ENCODE assay signal across 19 cellular contexts in the genomic region with DNA sequence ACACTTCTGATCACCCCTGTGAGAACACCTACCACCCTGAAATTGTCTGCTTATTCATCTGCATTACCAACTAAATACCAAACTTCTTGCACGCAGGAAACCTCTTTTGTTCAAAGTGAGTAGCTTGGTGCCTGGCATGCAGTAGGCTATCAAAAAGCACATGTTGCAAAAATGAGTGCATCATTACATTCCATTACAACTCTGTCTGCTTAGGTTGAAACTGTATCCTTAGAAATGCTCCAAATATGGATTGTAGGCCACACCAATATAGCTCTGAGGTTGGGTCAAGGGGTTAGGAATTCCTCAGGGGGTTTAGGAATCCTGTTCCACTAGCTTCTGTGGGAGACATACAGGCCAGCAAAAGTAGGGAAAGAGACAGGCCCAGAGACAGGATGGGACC.
DNase-seq lines count a peak whose midpoint lies in the region; ATAC-seq and TF ChIP-seq lines count a peak whose summit lies in the region.
"Had no signal": no experiment of that assay in that cellular context is flagged by ENCODE, and none has a peak within 500 bp of the region (broad histone marks: within the 10 kb centered on the region; RNA-seq: fewer than 3 reads in every experiment).

No MANE protein-coding gene starts in this region.

- 87% methylated on average over 1 of the region's 1 CpG for WGBS in esophagus muscularis mucosa
- 93% methylated on average over 1 of the region's 1 CpG for WGBS in right lobe of liver (ENCODE audit: insufficient coverage, low coverage, low lambda C conversion rate, missing lambda C conversion rate)

- TF ChIP-seq POLR2A in esophagus muscularis mucosa (IDR thresholded peaks at IDR 0.05; ENCODE audit: low read depth) (no peak), right lobe of liver (IDR thresholded peaks at IDR 0.05) (no peak)

- DNase-seq in AG09319 (ENCODE audit: extremely low read depth, low read depth) (peak; percentile 14), MG63 (peak; percentile 2), esophagus muscularis mucosa (ENCODE audit: extremely low spot score) (no peak), myocyte (ENCODE audit: low read depth) (peak; percentile 64), NCI-H2227 treated with DMSO at 0.1 percent for 48 hours (lab: John Stamatoyannopoulos, UW) (no peak), right lobe of liver (no peak)
- DNase-seq in effector CD8-positive, alpha-beta T cell (lab: John Stamatoyannopoulos, UW), result no peak
- DNase-seq: activated CD4-positive, CD25-positive, alpha-beta regulatory T cell treated with anti-CD3 and anti-CD28 coated beads, Interleukin-2, amount 50 U/mL, for 72 hours; activated naive CD4-positive, alpha-beta T cell treated with Interleukin-2 at 50 U/mL for 16 hours; CD4-positive, alpha-beta memory T cell; GOT3; NCI-H1092; NCI-H82; stimulated activated CD4-positive, alpha-beta T cell treated with anti-CD3 and anti-CD28 coated beads, Interleukin-4, amount 100 ng/mL, for 24 hours; thyroid gland had no signal

- H3K36me3 ChIP-seq in MG63, result no peaks in the 10 kb centered on the region
- no peaks in the 10 kb centered on the region for H3K36me3 ChIP-seq in esophagus muscularis mucosa
- no peaks in the 10 kb centered on the region for H3K36me3 ChIP-seq in right lobe of liver
- H3K36me3 ChIP-seq: neutrophil, thyroid gland had no signal

- TF ChIP-seq CTCF in AG09319 (IDR thresholded peaks at IDR 0.05; ENCODE audit: low read depth, low read length) (no peak), esophagus muscularis mucosa (IDR thresholded peaks at IDR 0.05) (no peak), right lobe of liver (IDR thresholded peaks at IDR 0.05) (no peak)

- H3K27me3 ChIP-seq in MG63 (no peaks in the 10 kb centered on the region), esophagus muscularis mucosa (no peaks in the 10 kb centered on the region), right lobe of liver (no peaks in the 10 kb centered on the region)
- H3K27me3 ChIP-seq: neutrophil, thyroid gland had no signal

- intact Hi-C loops in esophagus muscularis mucosa (cut with DNase I), result no loop called here
- intact Hi-C loops in right lobe of liver (cut with DNase I), result no loop called here

- TF ChIP-seq EP300 in esophagus muscularis mucosa (IDR thresholded peaks at IDR 0.05), result no peak

- ATAC-seq in right lobe of liver (no peak), HG03565 (IDR thresholded peaks at IDR 0.05; ENCODE audit: unreplicated experiment) (no peak)
- ATAC-seq: A549, sciatic nerve had no signal

- no peaks in the 10 kb centered on the region for H3K9me3 ChIP-seq in MG63
- no peaks in the 10 kb centered on the region for H3K9me3 ChIP-seq in esophagus muscularis mucosa
- no peaks in the 10 kb centered on the region for H3K9me3 ChIP-seq in right lobe of liver
- H3K9me3 ChIP-seq: A549, neutrophil, thyroid gland had no signal

- peaks cover 19 to 73% (median 63%) of the 10 kb centered on the region in 4 donors for H3K4me1 ChIP-seq in esophagus muscularis mucosa
- no peaks in the 10 kb centered on the region for H3K4me1 ChIP-seq in right lobe of liver

- H3K27ac ChIP-seq in esophagus muscularis mucosa (replicated peaks in 1 of 4) (peak overlapping the region; percentile 70 to 73 (median 72)), right lobe of liver (no peak overlapping the region)
- H3K27ac ChIP-seq: A549, neutrophil, thyroid gland had no signal

- H3K4me3 ChIP-seq in MG63 (no peak overlapping the region), esophagus muscularis mucosa (no peak overlapping the region), right lobe of liver (no peak overlapping the region)
- H3K4me3 ChIP-seq: A549, thyroid gland had no signal

Comparison
In these comparisons a context has a peak if more than half of its experiments do, and no peak if none do; other contexts are left out.
1. DNase-seq: peak in AG09319 (single experiment), MG63 (single experiment) and myocyte (single experiment); none in esophagus muscularis mucosa (single experiment), NCI-H2227 treated with DMSO at 0.1 percent for 48 hours (single experiment), right lobe of liver (0 of 3) and effector CD8-positive, alpha-beta T cell (single experiment).
2. H3K27ac ChIP-seq: peak in esophagus muscularis mucosa (4 of 4); none in right lobe of liver (0 of 3).